In genomic region chr13:48776396-48776795, GRCh38 we compare ENCODE assay signal across 16 cellular contexts.
A peak's percentile ranks its signal among the peaks of the same experiment; 100 is the strongest.
DNase-seq lines count a peak whose midpoint lies in the region; ATAC-seq and TF ChIP-seq lines count a peak whose summit lies in the region.
"Had no signal": no experiment of that assay in that cellular context is flagged by ENCODE, and none has a peak within 500 bp of the region (broad histone marks: within the 10 kb centered on the region; RNA-seq: fewer than 3 reads in every experiment).

No MANE protein-coding gene starts in this region.

- peak overlapping the region; percentile 80; the same call in 1 of the 2 replicates for H3K18ac ChIP-seq in IMR-90 (ENCODE audit: low read depth, low read length)
- no peak overlapping the region for H3K18ac ChIP-seq in mesenchymal stem cell (ENCODE audit: low read depth in 1 of 2, low read length in 2 of 2)

- no peaks in the 10 kb centered on the region for H3K79me1 ChIP-seq in IMR-90 (ENCODE audit: low read depth in 1 of 2, low read length in 2 of 2)
- no peaks in the 10 kb centered on the region for H3K79me1 ChIP-seq in mesenchymal stem cell (replicated peaks; ENCODE audit: low read length, poor library complexity, severe bottlenecking)

- H4K20me1 ChIP-seq in IMR-90 (ENCODE audit: insufficient read depth, low read length), result no peaks in the 10 kb centered on the region

- H2AK5ac ChIP-seq in IMR-90 (ENCODE audit: low read depth, low read length) (no peak overlapping the region), mesenchymal stem cell (ENCODE audit: low read length, severe bottlenecking) (no peak overlapping the region)

- no peak overlapping the region; a peak in 1 of 4 replicates for H4K8ac ChIP-seq in IMR-90 (ENCODE audit: low read depth in 2 of 2, low read length in 2 of 2)
- no peak overlapping the region for H4K8ac ChIP-seq in mesenchymal stem cell (ENCODE audit: low read length)

- no peak overlapping the region for H3K9ac ChIP-seq in IMR-90 (ENCODE audit: low read depth, low read length)
- H3K9ac ChIP-seq in mesenchymal stem cell (ENCODE audit: low read length), result peak overlapping the region; percentile 37
- no peak overlapping the region for H3K9ac ChIP-seq in colonic mucosa (ENCODE audit: low read depth in 2 of 2, low read length in 2 of 2)

- H2BK20ac ChIP-seq in IMR-90 (ENCODE audit: low read depth, low read length), result no peak overlapping the region

- no peak overlapping the region for H2BK12ac ChIP-seq in mesenchymal stem cell (ENCODE audit: low read length in 2 of 2)

- H3K14ac ChIP-seq in IMR-90 (replicated peaks; ENCODE audit: low read depth, low read length) (no peak overlapping the region), mesenchymal stem cell (ENCODE audit: low read length in 2 of 2) (no peak overlapping the region)

- H2BK120ac ChIP-seq in IMR-90 (ENCODE audit: low read depth, low read length) (no peak overlapping the region), mesenchymal stem cell (ENCODE audit: low read depth, low read length) (no peak overlapping the region)

- no peak for TF ChIP-seq POLR2A in IMR-90 (IDR thresholded peaks at IDR 0.05; ENCODE audit: low read depth, low read length)

- BruUV-seq in IMR-90 (replicated peaks; lab: Mats Ljungman, UMichigan), result no TSS peak

- H2BK5ac ChIP-seq in IMR-90 (ENCODE audit: low read depth, low read length, poor library complexity, severe bottlenecking) (peak overlapping the region; percentile 72), mesenchymal stem cell (ENCODE audit: low read depth, low read length, poor library complexity, severe bottlenecking) (no peak overlapping the region)

- H3K4me3 ChIP-seq in IMR-90 (ENCODE audit: insufficient read depth, low read depth, low read length) (no peak overlapping the region), mesenchymal stem cell (ENCODE audit: insufficient read depth in 1 of 2, low read depth in 1 of 2, low read length in 2 of 2) (peak overlapping the region in 1 of 2 experiments; percentile 21), colonic mucosa (no peak overlapping the region)
- H3K4me3 ChIP-seq: Peyer's patch had no signal

- no peak overlapping the region for H3K56ac ChIP-seq in IMR-90 (ENCODE audit: extremely low read depth, insufficient read depth, low read length)

- whole genome bisulfite sequencing in IMR-90 (ENCODE audit: extremely low coverage in 2 of 2, insufficient read length in 1 of 2), 2 experiments, result no CpG with 5 or more reads among the region's 1 CpG
- 100% methylated on average over 1 of the region's 1 CpG for WGBS in mesenchymal stem cell

- peaks cover 6% of the 10 kb centered on the region for H3K9me1 ChIP-seq in IMR-90 (ENCODE audit: insufficient read depth, low read length)

- intact Hi-C loops in IMR-90 (cut with micrococcal nuclease) (loop anchor here (10.0 kb wide), 1 partner anchor 338 kb away; no protein-coding TSS in a partner anchor), colonic mucosa (cut with DNase I) (loop anchor here (10.0 kb wide), 1 partner anchor 442 kb away; no protein-coding TSS in a partner anchor)

- in situ Hi-C loops in IMR-90 (cut with MboI; ENCODE audit: low sequenced_read_pairs), result no loop called here

- no peak overlapping the region for H3K23ac ChIP-seq in IMR-90 (ENCODE audit: low read depth, low read length)
- no peak overlapping the region for H3K23ac ChIP-seq in mesenchymal stem cell (ENCODE audit: low read length in 2 of 2)

- H2BK15ac ChIP-seq in IMR-90 (ENCODE audit: low read depth, low read length), result no peak overlapping the region
- H2BK15ac ChIP-seq in mesenchymal stem cell (ENCODE audit: low read depth, poor library complexity, severe bottlenecking), result no peak overlapping the region

- H3K4ac ChIP-seq in IMR-90 (ENCODE audit: low read depth, low read length) (peak overlapping the region; percentile 74; the same call in 1 of the 2 replicates), mesenchymal stem cell (ENCODE audit: low read depth in 1 of 2, low read length in 2 of 2) (no peak overlapping the region)

- peak overlapping the region; percentile 86; the same call in 1 of the 2 replicates for H3K4me2 ChIP-seq in IMR-90 (ENCODE audit: low read depth, low read length)
- H3K4me2 ChIP-seq in mesenchymal stem cell (ENCODE audit: low read length, poor library complexity, severe bottlenecking), result no peak overlapping the region

- H3K4me1 ChIP-seq in IMR-90 (ENCODE audit: control insufficient read depth, insufficient read depth, low read length) (peaks cover 20% of the 10 kb centered on the region), mesenchymal stem cell (ENCODE audit: control insufficient read depth, insufficient read depth, low read depth, low read length) (peaks cover 5% of the 10 kb centered on the region), colonic mucosa (no peaks in the 10 kb centered on the region)
- H3K4me1 ChIP-seq: Peyer's patch had no signal

- H4K91ac ChIP-seq in IMR-90 (ENCODE audit: insufficient read depth, low read depth, low read length) (no peak overlapping the region), mesenchymal stem cell (ENCODE audit: low read length) (no peak overlapping the region)

- CTCF ChIA-PET in IMR-90 (lab: Yijun Ruan, JAX), result interaction anchor here (0.6 kb wide), 1 partner anchor 773 kb away, joined by 5 read pairs; no protein-coding TSS in a partner anchor

- H3K9me3 ChIP-seq in IMR-90 (ENCODE audit: control insufficient read depth, insufficient read depth, low read length) (no peaks in the 10 kb centered on the region), mesenchymal stem cell (ENCODE audit: control insufficient read depth, low read length) (peaks cover 20% of the 10 kb centered on the region), colonic mucosa (no peaks in the 10 kb centered on the region)

- no peak overlapping the region for H3K27ac ChIP-seq in IMR-90 (ENCODE audit: insufficient read depth, low read length)
- H3K27ac ChIP-seq in mesenchymal stem cell (ENCODE audit: low read length, poor library complexity, severe bottlenecking), result no peak overlapping the region
- no peak overlapping the region for H3K27ac ChIP-seq in colonic mucosa
- H3K27ac ChIP-seq: C4-2B, Peyer's patch had no signal

- H2AFZ ChIP-seq in IMR-90 (replicated peaks; ENCODE audit: low read length, poor library complexity), result no peak overlapping the region
- no peak overlapping the region for H2AFZ ChIP-seq in mesenchymal stem cell (ENCODE audit: low read depth, low read length)

- H3K36me3 ChIP-seq in IMR-90 (ENCODE audit: control insufficient read depth, insufficient read depth, low read length) (no peaks in the 10 kb centered on the region), mesenchymal stem cell (ENCODE audit: control insufficient read depth in 1 of 2, insufficient read depth in 2 of 2, low read depth in 1 of 2, low read length in 2 of 2) (no peaks in the 10 kb centered on the region), colonic mucosa (no peaks in the 10 kb centered on the region)
- H3K36me3 ChIP-seq: Peyer's patch had no signal

- H3K27me3 ChIP-seq in IMR-90 (ENCODE audit: control insufficient read depth, insufficient read depth, low read length) (no peaks in the 10 kb centered on the region), mesenchymal stem cell (ENCODE audit: control insufficient read depth in 1 of 2, insufficient read depth in 1 of 2, low read length in 2 of 2) (peaks cover 0 to 17% of the 10 kb centered on the region in 2 experiments), colonic mucosa (no peaks in the 10 kb centered on the region)
- H3K27me3 ChIP-seq: Peyer's patch had no signal

- POLR2A ChIA-PET in IMR-90 (lab: Charles Lee; ENCODE audit: unreplicated experiment), result no interaction called here

- H4K5ac ChIP-seq in IMR-90 (ENCODE audit: low read depth, low read length), result peak overlapping the region; percentile 80; the same call in 1 of the 2 replicates

- dilution Hi-C loops in IMR-90 (cut with HindIII; ENCODE audit: low sequenced_read_pairs, unreplicated experiment), result no loop called here

- TF ChIP-seq RAD21 in IMR-90 (IDR thresholded peaks at IDR 0.05; ENCODE audit: low read length), result no peak

- peak; percentile 58 for ATAC-seq in IMR-90 (ENCODE audit: low read depth)
- no peak for ATAC-seq in HG03521 (IDR thresholded peaks at IDR 0.05; ENCODE audit: unreplicated experiment)

- H2AK9ac ChIP-seq in IMR-90 (replicated peaks; ENCODE audit: low read depth, low read length, poor library complexity), result no peak overlapping the region

- DNase-seq in AG08395 (ENCODE audit: low spot score) (peak; percentile 15), IMR-90 (peak; percentile 52), astrocyte of the hippocampus (ENCODE audit: low read depth, low spot score) (peak; percentile 19), mesenchymal stem cell (peak; percentile 54), DMS 273 treated with DMSO at 0.1 percent for 48 hours (lab: John Stamatoyannopoulos, UW) (no peak), colonic mucosa (no peak), NCI-H345 (lab: John Stamatoyannopoulos, UW) (no peak)
- DNase-seq: H9, Kasumi-1, NCI-H187 treated with DMSO at 0.1 percent for 48 hours, NCI-H2171 treated with DMSO at 0.1 percent for 48 hours, NCI-H774, Peyer's patch, Right ventricle myocardium superior had no signal

- TF ChIP-seq CTCF in IMR-90 (conservative IDR thresholded peaks at IDR 0.05; ENCODE audit: low read depth, low read length) (no peak), colonic mucosa (IDR thresholded peaks at IDR 0.05) (no peak)

TF ChIP-seq in IMR-90, 13 proteins besides CTCF, POLR2A, EP300 and RAD21:
- TF ChIP-seq RFX5 (IDR thresholded peaks at IDR 0.05; ENCODE audit: low read depth, low read length) (no peak), SMC3 (IDR thresholded peaks at IDR 0.05; ENCODE audit: low read depth, low read length) (no peak), NFE2L2 (IDR thresholded peaks at IDR 0.05; ENCODE audit: low read depth, low read length) (no peak), CHD1 (IDR thresholded peaks at IDR 0.05; ENCODE audit: low read depth, low read length) (no peak), BHLHE40 (IDR thresholded peaks at IDR 0.05; ENCODE audit: low read depth, low read length) (no peak), ELK1 (IDR thresholded peaks at IDR 0.05; ENCODE audit: borderline replicate concordance, low read depth, low read length) (no peak), MAFK (IDR thresholded peaks at IDR 0.05; ENCODE audit: low read depth, low read length) (no peak)

Comparison
In these comparisons a context has a peak if more than half of its experiments do, and no peak if none do; other contexts are left out.
1. DNase-seq: peak in AG08395 (single experiment), IMR-90 (single experiment), astrocyte of the hippocampus (single experiment) and mesenchymal stem cell (single experiment); none in DMS 273 treated with DMSO at 0.1 percent for 48 hours (single experiment), colonic mucosa (single experiment) and NCI-H345 (single experiment).